8 cellular contexts compared by ENCODE assay signal in genomic region chr10:131972474-131973071, GRCh38. TPM values are rescaled to one million over a fixed set of nuclear protein-coding genes. Genes with fewer than 3 reads are reported as not detected.
DNase-seq lines count a peak whose midpoint lies in the region; ATAC-seq and TF ChIP-seq lines count a peak whose summit lies in the region.

No MANE protein-coding gene starts in this region.

- peak overlapping the region; percentile 66 for H3K4me3 Mint-ChIP-seq in activated CD4-positive, alpha-beta memory T cell treated with anti-CD3 and anti-CD28 coated beads for 36 hours
- no peak overlapping the region for H3K4me3 Mint-ChIP-seq in stimulated activated naive B cell treated with anti-CD40 and anti-IgM and Interleukin-4, amounts not matched to agents 10 μg/mL and 1 μg/mL and 100 μg/mL, for 72 hours

- in situ Hi-C loops in ACHN (cut with HindIII; ENCODE audit: low pct_ligation_motif_present, low pct_unique_long_range_greater_than_20kb, low sequenced_read_pairs), result no loop called here

- H3K9me3 ChIP-seq in heart left ventricle, result no peaks in the 10 kb centered on the region

- H3K4me1 Mint-ChIP-seq in activated CD4-positive, alpha-beta memory T cell treated with anti-CD3 and anti-CD28 coated beads for 36 hours (ENCODE audit: low read depth), result peaks cover 60% of the 10 kb centered on the region
- peaks cover 5 to 13% of the 10 kb centered on the region in 2 donors for H3K4me1 Mint-ChIP-seq in stimulated activated naive B cell treated with anti-CD40 and anti-IgM and Interleukin-4, amounts not matched to agents 10 μg/mL and 1 μg/mL and 100 μg/mL, for 72 hours

- 11 to 20% (median 13%) methylated on average over 11 of the region's 11 CpGs for WGBS in heart left ventricle, 4 donors

- TF ChIP-seq POLR2A in heart left ventricle (IDR thresholded peaks at IDR 0.05), result no peak

- peak overlapping the region in 8 of 12 donors; percentile 5 to 24 (median 10) for H3K4me3 ChIP-seq in heart left ventricle

- peaks cover 34% of the 10 kb centered on the region for H3K36me3 Mint-ChIP-seq in activated CD4-positive, alpha-beta memory T cell treated with anti-CD3 and anti-CD28 coated beads for 36 hours
- peaks cover 27 to 37% of the 10 kb centered on the region in 2 donors for H3K36me3 Mint-ChIP-seq in stimulated activated naive B cell treated with anti-CD40 and anti-IgM and Interleukin-4, amounts not matched to agents 10 μg/mL and 1 μg/mL and 100 μg/mL, for 72 hours

- no peaks in the 10 kb centered on the region for H3K27me3 Mint-ChIP-seq in activated CD4-positive, alpha-beta memory T cell treated with anti-CD3 and anti-CD28 coated beads for 36 hours
- no peaks in the 10 kb centered on the region for H3K27me3 Mint-ChIP-seq in stimulated activated naive B cell treated with anti-CD40 and anti-IgM and Interleukin-4, amounts not matched to agents 10 μg/mL and 1 μg/mL and 100 μg/mL, for 72 hours

- peaks cover 10 to 55% (median 32%) of the 10 kb centered on the region in 12 donors for H3K4me1 ChIP-seq in heart left ventricle

- H3K36me3 ChIP-seq in heart left ventricle, result peaks cover 0 to 47% (median 40%) of the 10 kb centered on the region in 9 donors

- intact Hi-C loops in activated CD4-positive, alpha-beta memory T cell treated with anti-CD3 and anti-CD28 coated beads for 36 hours (cut with micrococcal nuclease), result loop anchor here (1.0 to 2.0 kb wide), 2 partner anchors 9 to 70 kb away; partner anchors contain the start of gene BNIP3
- intact Hi-C loops in heart left ventricle (cut with DNase I), result loop anchor here in 5 of 10 donors (5.0 to 10.0 kb wide), 3 partner anchors 65 to 70 kb away; partner anchors contain the start of gene PPP2R2D (in 4 of the 5)

- no peaks in the 10 kb centered on the region for H3K9me3 Mint-ChIP-seq in activated CD4-positive, alpha-beta memory T cell treated with anti-CD3 and anti-CD28 coated beads for 36 hours
- H3K9me3 Mint-ChIP-seq in stimulated activated naive B cell treated with anti-CD40 and anti-IgM and Interleukin-4, amounts not matched to agents 10 μg/mL and 1 μg/mL and 100 μg/mL, for 72 hours, result peaks cover 0 to 2% of the 10 kb centered on the region in 2 donors

- TF ChIP-seq CTCF in heart left ventricle (IDR thresholded peaks at IDR 0.05), result no peak

- H3K27ac Mint-ChIP-seq in activated CD4-positive, alpha-beta memory T cell treated with anti-CD3 and anti-CD28 coated beads for 36 hours, result peak overlapping the region; percentile 89
- H3K27ac Mint-ChIP-seq in stimulated activated naive B cell treated with anti-CD40 and anti-IgM and Interleukin-4, amounts not matched to agents 10 μg/mL and 1 μg/mL and 100 μg/mL, for 72 hours, result peak overlapping the region; percentile 26

- H3K27me3 ChIP-seq in heart left ventricle, result no peaks in the 10 kb centered on the region

- H3K27ac ChIP-seq in heart left ventricle, result peak overlapping the region in 11 of 12 donors; percentile 40 to 82 (median 72)

- CTCF ChIA-PET in activated CD4-positive, alpha-beta memory T cell treated with anti-CD3 and anti-CD28 coated beads for 36 hours (lab: Charles Lee), result interaction anchor here (0.8 to 5.0 kb wide), 4 partner anchors 8 to 87 kb away, joined by 3 to 24 read pairs (median 8); no protein-coding TSS in a partner anchor

- POLR2A ChIA-PET in activated CD4-positive, alpha-beta memory T cell treated with anti-CD3 and anti-CD28 coated beads for 36 hours (lab: Charles Lee), result interaction anchor here (1.2 to 2.4 kb wide), 3 partner anchors 9 to 72 kb away, joined by 5 to 18 read pairs (median 7); partner anchors contain the start of genes BNIP3 and PPP2R2D

- ATAC-seq in HG02798 (IDR thresholded peaks at IDR 0.05; ENCODE audit: poor library complexity, unreplicated experiment) (peak; percentile 55), heart left ventricle (peak; percentile 70 to 89 (median 73)), HG03520 (IDR thresholded peaks at IDR 0.05; ENCODE audit: unreplicated experiment) (no peak)
- peak; percentile 19 to 33 for ATAC-seq in stimulated activated naive B cell treated with anti-CD40 and anti-IgM and Interleukin-4, amounts not matched to agents 10 μg/mL and 1 μg/mL and 100 μg/mL, for 72 hours (replicated peaks)

- DNase-seq in activated CD4-positive, alpha-beta memory T cell treated with anti-CD3 and anti-CD28 coated beads for 36 hours, result peak; percentile 58
- DNase-seq in heart left ventricle (peak; percentile 78 to 85 (median 84)), ACHN (no peak), LoVo (ENCODE audit: low spot score) (no peak), HCEC 1CT (no peak)
- no peak for DNase-seq in stimulated activated naive B cell treated with anti-CD40 and anti-IgM and Interleukin-4, amounts not matched to agents 10 μg/mL and 1 μg/mL and 100 μg/mL, for 72 hours

RNA-seq across cellular contexts. Expression of gene BNIP3, which starts 9.2 kb away (rescaled TPM):
- 10 to 100 TPM; 84.9 to 86.9 TPM for total RNA-seq in activated CD4-positive, alpha-beta memory T cell treated with anti-CD3 and anti-CD28 coated beads for 36 hours
- total RNA-seq in heart left ventricle, result 100 to 1,000 TPM in 8 of 9 donors, 10 to 100 TPM in 1; 97.1 to 711 (median 130) TPM
- polyA plus RNA-seq in heart left ventricle, result 100 to 1,000 TPM in 1 of 2 donors, 10 to 100 TPM in 1; 48.1 to 119 TPM

Comparison
In these comparisons a context has a peak if more than half of its experiments do, and no peak if none do; other contexts are left out.
1. DNase-seq: peak in activated CD4-positive, alpha-beta memory T cell treated with anti-CD3 and anti-CD28 coated beads for 36 hours (single experiment) and heart left ventricle (5 of 5); none in stimulated activated naive B cell treated with anti-CD40 and anti-IgM and Interleukin-4, amounts not matched to agents 10 μg/mL and 1 μg/mL and 100 μg/mL, for 72 hours (single experiment), ACHN (single experiment), LoVo (single experiment) and HCEC 1CT (single experiment).